Comparison of ENCODE assay signal across 8 cellular contexts in the genomic region with DNA sequence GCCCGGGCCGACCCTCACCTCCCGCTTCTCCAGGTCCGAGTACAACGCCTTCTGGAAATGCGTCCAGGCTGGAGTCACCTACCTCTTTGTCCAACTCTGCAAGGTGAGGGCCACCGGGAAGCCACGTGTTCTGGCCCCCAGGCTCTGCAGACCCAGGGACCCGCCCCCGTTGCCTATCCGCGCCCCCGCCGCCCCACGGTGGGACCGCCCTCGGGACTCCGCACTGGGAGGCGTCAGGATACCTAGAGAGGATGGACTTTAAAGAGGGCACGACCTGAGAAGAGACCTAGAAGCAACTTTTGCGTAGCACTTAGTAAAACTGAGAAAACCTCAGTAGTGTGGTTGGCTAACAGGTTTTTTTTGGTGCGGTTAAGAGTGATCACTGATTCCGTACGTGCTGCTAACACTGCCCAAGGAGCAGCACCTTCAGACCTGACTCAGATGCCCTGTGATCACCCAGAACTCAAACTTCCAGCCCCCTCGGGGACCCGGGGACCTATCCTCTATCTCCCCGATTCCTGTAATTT. TPM values are rescaled to one million over a fixed set of nuclear protein-coding genes. Genes with fewer than 3 reads are reported as not detected.
A peak's percentile ranks its signal among the peaks of the same experiment; 100 is the strongest.
DNase-seq lines count a peak whose midpoint lies in the region; ATAC-seq, FAIRE-seq and TF ChIP-seq lines count a peak whose summit lies in the region.

No MANE protein-coding gene starts in this region.

- ATAC-seq in GM18505 (IDR thresholded peaks at IDR 0.05; ENCODE audit: unreplicated experiment) (peak; percentile 35), HG02840 (IDR thresholded peaks at IDR 0.05; ENCODE audit: low FRiP score, unreplicated experiment) (peak; percentile 41), pancreas (peak; percentile 14 to 34 (median 27)), GM18519 (IDR thresholded peaks at IDR 0.05; ENCODE audit: low FRiP score, unreplicated experiment) (no peak)

- 1 to 2% methylated on average over 27 of the region's 27 CpGs for WGBS in pancreas, 2 donors

- no peak for TF ChIP-seq POLR2A in GM18505 (IDR thresholded peaks at IDR 0.05; ENCODE audit: borderline replicate concordance, extremely low read depth, insufficient read depth, insufficient read length)
- TF ChIP-seq POLR2A in vagina (IDR thresholded peaks at IDR 0.05), result no peak

- intact Hi-C loops in pancreas (cut with DNase I) (loop anchor here in 2 of 3 donors (5.0 to 10.0 kb wide), 3 partner anchors 41 to 179 kb away; a partner anchor contains a TSS), vagina (cut with DNase I) (loop anchor here (5.0 kb wide), 1 partner anchor 171 kb away; a partner anchor contains a TSS)

- DNase-seq in NCI-H510A (lab: John Stamatoyannopoulos, UW), result peak; percentile 41
- DNase-seq in activated T-helper 1 cell treated with Interleukin-2 at 50 U/mL for 16 hours (ENCODE audit: low read depth), result peak; percentile 17
- DNase-seq in fibroblast of villous mesenchyme (ENCODE audit: low read depth), result no peak
- DNase-seq in pancreas, result peak in 1 of 6 donors; percentile 53
- DNase-seq in vagina (ENCODE audit: extremely low spot score in 2 of 2), result no peak

- H3K9me3 ChIP-seq in pancreas, result no peaks in the 10 kb centered on the region
- no peaks in the 10 kb centered on the region for H3K9me3 ChIP-seq in vagina

- no peak for TF ChIP-seq CTCF in fibroblast of villous mesenchyme (IDR thresholded peaks at IDR 0.05; ENCODE audit: insufficient read depth, low read depth, low read length)
- TF ChIP-seq CTCF in pancreas (IDR thresholded peaks at IDR 0.05), result no peak
- TF ChIP-seq CTCF in vagina (IDR thresholded peaks at IDR 0.05), result no peak

- H3K4me1 ChIP-seq in pancreas (peaks cover 0 to 17% (median 4%) of the 10 kb centered on the region in 3 donors), vagina (peaks cover 25% of the 10 kb centered on the region)

- H3K27ac ChIP-seq in pancreas (peak overlapping the region; percentile 36 to 70 (median 53)), vagina (peak overlapping the region; percentile 70)

- FAIRE-seq in pancreas (lab: Jason Lieb, UNC), result no peak

- H3K27me3 ChIP-seq in pancreas, result no peaks in the 10 kb centered on the region
- no peaks in the 10 kb centered on the region for H3K27me3 ChIP-seq in vagina

- H3K4me3 ChIP-seq in fibroblast of villous mesenchyme (ENCODE audit: low read depth, low read length) (peak overlapping the region; percentile 80), pancreas (peak overlapping the region; percentile 49 to 99 (median 82)), vagina (peak overlapping the region; percentile 72 to 94)

- no peaks in the 10 kb centered on the region for H3K36me3 ChIP-seq in pancreas
- no peaks in the 10 kb centered on the region for H3K36me3 ChIP-seq in vagina

RNA-seq across cellular contexts. Expression of a gene that starts 0.5 kb away (rescaled TPM):
- 77.3 and 81.2 TPM in 2 replicates for total RNA-seq in fibroblast of villous mesenchyme
- 10 to 100 TPM; 44.3 to 63.9 (median 51.5) TPM for total RNA-seq in pancreas
- polyA plus RNA-seq in pancreas, result 10 to 100 TPM; 70.2 to 91.1 TPM
- total RNA-seq in vagina, result 104 TPM

RNA-seq across cellular contexts. Expression of a gene that starts 12.7 kb away (rescaled TPM):
- total RNA-seq in fibroblast of villous mesenchyme, result not detected in 2 replicates
- not detected for total RNA-seq in pancreas
- polyA plus RNA-seq in pancreas, result not detected
- total RNA-seq in vagina, result not detected

RNA-seq across cellular contexts. Expression of a gene that starts 17.5 kb away (rescaled TPM):
- not detected in 2 replicates for total RNA-seq in fibroblast of villous mesenchyme
- 1 to 10 TPM in 4 of 6 donors, under 1 TPM in 2; 0.28 to 3.0 (median 2.0) TPM for total RNA-seq in pancreas
- 10 to 100 TPM in 1 of 2 donors, 1 to 10 TPM in 1; 6.0 to 10.8 TPM for polyA plus RNA-seq in pancreas
- total RNA-seq in vagina, result not detected

RNA-seq across cellular contexts. Expression of a gene that starts 17.8 kb away (rescaled TPM):
- total RNA-seq in fibroblast of villous mesenchyme, result under 0.01 TPM in 1 of 2 replicates, not detected in the other
- not detected for total RNA-seq in pancreas
- polyA plus RNA-seq in pancreas, result under 1 TPM; 0.15 to 0.16 TPM
- total RNA-seq in vagina, result 162 TPM

RNA-seq across cellular contexts. Expression of a gene that starts 32.5 kb away (rescaled TPM):
- total RNA-seq in fibroblast of villous mesenchyme (0.97 and 2.2 TPM in 2 replicates), pancreas (10 to 100 TPM; 48.5 to 86.7 (median 60.0) TPM), vagina (237 TPM)
- 100 to 1,000 TPM; 133 to 197 TPM for polyA plus RNA-seq in pancreas

Comparison
In these comparisons a context has a peak if more than half of its experiments do, and no peak if none do; other contexts are left out.
1. DNase-seq: peak in NCI-H510A (single experiment) and activated T-helper 1 cell treated with Interleukin-2 at 50 U/mL for 16 hours (single experiment); none in fibroblast of villous mesenchyme (single experiment) and vagina (0 of 2).
2. Peak in every context shown above with its lines, with median percentiles within 50 percentile points of each other: H3K4me3 ChIP-seq.